Comparison of ENCODE assay signal across 8 cellular contexts in the genomic region with DNA sequence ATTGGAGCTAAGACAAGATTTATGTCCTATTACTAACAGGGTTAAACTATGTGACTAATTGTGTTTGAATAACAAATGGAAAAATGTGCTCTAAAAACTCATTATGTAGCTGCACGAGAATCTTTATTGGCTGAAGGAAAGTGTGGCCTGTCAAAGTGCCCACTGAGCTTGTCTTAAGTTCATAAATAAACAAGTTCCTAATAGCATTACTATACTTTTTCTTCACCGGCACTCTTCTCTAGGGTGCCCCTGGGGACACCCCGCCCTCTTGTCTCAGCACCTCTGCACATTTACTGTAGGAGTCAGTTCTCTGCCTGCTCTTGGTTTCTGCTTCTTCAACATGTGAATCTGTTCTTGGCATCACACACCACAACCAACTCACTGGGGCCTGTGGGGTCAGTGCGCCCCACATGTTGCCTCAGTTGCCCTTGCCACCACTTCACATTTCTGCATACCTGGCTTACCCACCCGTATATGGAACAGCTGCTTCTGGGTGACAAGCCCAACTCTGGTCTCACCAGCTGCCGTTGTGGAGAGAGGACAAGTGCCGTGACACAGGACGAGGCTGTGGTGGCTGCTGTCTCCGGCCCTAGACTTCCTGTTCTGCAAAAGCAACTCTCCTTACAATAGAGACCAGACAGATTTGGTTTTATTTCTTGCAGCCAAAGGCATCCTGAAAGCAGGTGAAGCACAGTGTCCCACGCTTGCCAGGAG.
A peak's percentile ranks its signal among the peaks of the same experiment; 100 is the strongest.
DNase-seq lines count a peak whose midpoint lies in the region; ATAC-seq, FAIRE-seq and TF ChIP-seq lines count a peak whose summit lies in the region.

No MANE protein-coding gene starts in this region.

- H3K4me3 ChIP-seq in fibroblast of mammary gland (ENCODE audit: control insufficient read depth, low read depth, low read length) (no peak overlapping the region), uterus (no peak overlapping the region)

- H3K27me3 Mint-ChIP-seq in osteocyte (ENCODE audit: unreplicated experiment): no peaks in the 10 kb centered on the region
- H3K27me3 Mint-ChIP-seq in Calu3 (ENCODE audit: unreplicated experiment): no peaks in the 10 kb centered on the region

- no peaks in the 10 kb centered on the region for H3K36me3 ChIP-seq in uterus

- H3K4me1 Mint-ChIP-seq in osteocyte (ENCODE audit: unreplicated experiment) (peaks cover 37% of the 10 kb centered on the region), Calu3 (ENCODE audit: low read depth, unreplicated experiment) (no peaks in the 10 kb centered on the region)

- DNase-seq in GM18507 (ENCODE audit: extremely low spot score, insufficient read length, low read depth) (no peak), fibroblast of mammary gland (ENCODE audit: low read depth) (peak; percentile 33), uterus (no peak), osteocyte (ENCODE audit: extremely low spot score, unreplicated experiment) (no peak), Calu3 (no peak), NCI-H524 (lab: John Stamatoyannopoulos, UW) (no peak)

- H3K4me3 Mint-ChIP-seq in osteocyte (ENCODE audit: unreplicated experiment): no peak overlapping the region
- H3K4me3 Mint-ChIP-seq in Calu3 (ENCODE audit: low read depth, unreplicated experiment): no peak overlapping the region

- ATAC-seq in GM21528 (IDR thresholded peaks at IDR 0.05; ENCODE audit: low FRiP score, unreplicated experiment) (peak; percentile 62), HG03575 (IDR thresholded peaks at IDR 0.05; ENCODE audit: extremely low read depth, insufficient number of reproducible peaks, low FRiP score, unreplicated experiment) (peak; percentile 26)

- peaks cover 10 to 13% of the 10 kb centered on the region in 2 donors for H3K4me1 ChIP-seq in uterus

- no peaks in the 10 kb centered on the region for H3K9me3 ChIP-seq in uterus

- TF ChIP-seq CTCF in fibroblast of mammary gland (conservative IDR thresholded peaks at IDR 0.05; ENCODE audit: control insufficient read depth, insufficient read depth, low read depth, low read length) (no peak), uterus (IDR thresholded peaks at IDR 0.05) (no peak), osteocyte (IDR thresholded peaks at IDR 0.05) (no peak), Calu3 (IDR thresholded peaks at IDR 0.05; ENCODE audit: unreplicated experiment) (no peak)

- no peak overlapping the region for H3K27ac Mint-ChIP-seq in osteocyte (ENCODE audit: unreplicated experiment)
- H3K27ac Mint-ChIP-seq in Calu3 (ENCODE audit: unreplicated experiment): no peak overlapping the region

- BruUV-seq in Calu3 (replicated peaks; lab: Mats Ljungman, UMichigan): no TSS peak

- H3K27ac ChIP-seq in uterus: peak overlapping the region in 1 of 2 donors; percentile 14

- intact Hi-C loops in uterus (cut with DNase I; ENCODE audit: low total_unique reads): no loop called here
- intact Hi-C loops in Calu3 (cut with micrococcal nuclease; ENCODE audit: unreplicated experiment): no loop called here

- CTCF ChIA-PET in Calu3 (lab: Charles Lee): no interaction called here

- no peaks in the 10 kb centered on the region for H3K27me3 ChIP-seq in uterus

- H3K9me3 Mint-ChIP-seq in osteocyte (ENCODE audit: unreplicated experiment) (no peaks in the 10 kb centered on the region), Calu3 (ENCODE audit: low read depth, unreplicated experiment) (no peaks in the 10 kb centered on the region)

- TF ChIP-seq POLR2A in uterus (IDR thresholded peaks at IDR 0.05): no peak

- peak; percentile 97 for FAIRE-seq in GM18507 (lab: Jason Lieb, UNC)

- H3K36me3 Mint-ChIP-seq in osteocyte (ENCODE audit: unreplicated experiment) (peaks cover 32% of the 10 kb centered on the region), Calu3 (ENCODE audit: insufficient read depth, unreplicated experiment) (peaks cover 13% of the 10 kb centered on the region)
